In the genomic region with DNA sequence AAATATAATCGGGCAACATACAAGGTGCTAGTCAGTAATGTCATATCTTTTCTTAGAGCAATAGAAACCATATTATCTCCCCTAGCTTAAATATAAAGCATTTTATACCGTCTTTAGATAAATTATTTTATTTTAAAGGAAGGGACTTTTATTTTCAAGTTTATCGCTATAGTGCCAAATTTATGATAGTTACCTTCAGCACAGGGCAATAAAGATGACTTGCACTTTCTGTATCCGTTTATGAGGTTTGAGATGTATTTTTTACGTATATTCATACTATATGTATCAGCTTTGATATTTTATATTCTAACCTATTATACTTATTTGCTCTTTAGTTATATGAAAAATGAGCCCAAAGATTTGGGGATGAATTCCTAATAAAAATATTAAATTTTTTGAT, we compare ENCODE assay signal across 20 cellular contexts.
DNase-seq lines count a peak whose midpoint lies in the region; ATAC-seq, FAIRE-seq and TF ChIP-seq lines count a peak whose summit lies in the region.
"Had no signal": no experiment of that assay in that cellular context is flagged by ENCODE, and none has a peak within 500 bp of the region (broad histone marks: within the 10 kb centered on the region; RNA-seq: fewer than 3 reads in every experiment).

No MANE protein-coding gene starts in this region.

- H3K9me3 ChIP-seq in HepG2 (ENCODE audit: low read length) (no peaks in the 10 kb centered on the region), right lobe of liver (no peaks in the 10 kb centered on the region), hepatocyte (ENCODE audit: low read depth) (no peaks in the 10 kb centered on the region), mucosa of rectum (ENCODE audit: control insufficient read depth in 2 of 2, low read length in 2 of 2) (no peaks in the 10 kb centered on the region)
- H3K9me3 ChIP-seq: BLaER1 had no signal

- no peak overlapping the region for H3K4me3 Mint-ChIP-seq in WTC11
- H3K4me3 Mint-ChIP-seq: CD14-positive monocyte; CD4-positive, alpha-beta memory T cell had no signal

- H3K27ac ChIP-seq in HepG2 (ENCODE audit: extremely low read length, insufficient read depth, low read length) (no peak overlapping the region), right lobe of liver (no peak overlapping the region), hepatocyte (peak overlapping the region; percentile 38), mucosa of rectum (ENCODE audit: low read depth in 2 of 2, low read length in 2 of 2) (no peak overlapping the region)
- H3K27ac ChIP-seq: 22Rv1, BLaER1, GM23248 had no signal

- H3K9me3 Mint-ChIP-seq in WTC11: peaks cover 5% of the 10 kb centered on the region
- H3K9me3 Mint-ChIP-seq: CD4-positive, alpha-beta memory T cell had no signal

- no peak for FAIRE-seq in HepG2 (lab: Jason Lieb, UNC)
- FAIRE-seq: GM12892, GM18507, H54 had no signal

- no peak for ATAC-seq in HepG2
- ATAC-seq in right lobe of liver: no peak
- no peak for ATAC-seq in WTC11
- no peak for ATAC-seq in HG03354 (IDR thresholded peaks at IDR 0.05; ENCODE audit: poor library complexity, severe bottlenecking, unreplicated experiment)

- H3K4me2 ChIP-seq in HepG2 (ENCODE audit: low read depth, low read length) (no peak overlapping the region), hepatocyte (no peak overlapping the region)
- H3K4me2 ChIP-seq: BLaER1 had no signal

- TF ChIP-seq CTCF in HepG2 (CRISPR knock-in tag; IDR thresholded peaks at IDR 0.05) (no peak), right lobe of liver (IDR thresholded peaks at IDR 0.05) (no peak), hepatocyte (IDR thresholded peaks at IDR 0.05; ENCODE audit: poor library complexity) (no peak), WTC11 (IDR thresholded peaks at IDR 0.05) (no peak)

- intact Hi-C loops in HepG2 (cut with micrococcal nuclease; ENCODE audit: unreplicated experiment) (loop anchor here (5.0 kb wide), 1 partner anchor 116 kb away; no protein-coding TSS in a partner anchor), right lobe of liver (cut with DNase I) (no loop called here)

- H3K36me3 ChIP-seq in HepG2 (replicated peaks in 1 of 2; ENCODE audit: control insufficient read depth in 1 of 2, insufficient read depth in 2 of 2, low read length in 2 of 2): no peaks in the 10 kb centered on the region
- no peaks in the 10 kb centered on the region for H3K36me3 ChIP-seq in right lobe of liver
- H3K36me3 ChIP-seq in hepatocyte (replicated peaks; ENCODE audit: insufficient read depth, low read depth): no peaks in the 10 kb centered on the region
- H3K36me3 ChIP-seq in mucosa of rectum (ENCODE audit: control insufficient read depth in 2 of 2, insufficient read depth in 2 of 2, low read length in 2 of 2): no peaks in the 10 kb centered on the region
- H3K36me3 ChIP-seq: BLaER1 had no signal

- no peak overlapping the region for H3K27ac Mint-ChIP-seq in WTC11
- H3K27ac Mint-ChIP-seq: CD14-positive monocyte; CD4-positive, alpha-beta memory T cell had no signal

- H3K36me3 Mint-ChIP-seq in WTC11: no peaks in the 10 kb centered on the region
- H3K36me3 Mint-ChIP-seq: CD4-positive, alpha-beta memory T cell had no signal

- no peaks in the 10 kb centered on the region for H3K79me2 ChIP-seq in HepG2 (ENCODE audit: insufficient read depth, low read length)
- no peaks in the 10 kb centered on the region for H3K79me2 ChIP-seq in hepatocyte

- no peak overlapping the region for H3K4me3 ChIP-seq in HepG2 (replicated peaks in 1 of 3; ENCODE audit: insufficient read depth in 1 of 3, low read depth in 2 of 3, low read length in 3 of 3)
- H3K4me3 ChIP-seq in right lobe of liver: no peak overlapping the region
- H3K4me3 ChIP-seq in hepatocyte: no peak overlapping the region
- H3K4me3 ChIP-seq in mucosa of rectum (ENCODE audit: low read length in 2 of 2): peak overlapping the region; percentile 2 to 14
- H3K4me3 ChIP-seq: BLaER1, GM23248 had no signal

- TF ChIP-seq EP300 in HepG2 (IDR thresholded peaks at IDR 0.05; ENCODE audit: low read depth in 2 of 2, low read length in 2 of 2) (no peak), HepG2 (CRISPR knock-in tag; IDR thresholded peaks at IDR 0.05; ENCODE audit: borderline replicate concordance) (no peak)

- H3K9me2 ChIP-seq in hepatocyte (replicated peaks; ENCODE audit: insufficient read depth): no peaks in the 10 kb centered on the region

- CTCF ChIA-PET in HepG2 (lab: Yijun Ruan, JAX; ENCODE audit: low intra/inter-chr PET ratio, low total read pairs) (no interaction called here), WTC11 (lab: Charles Lee) (no interaction called here)

- WGBS in HepG2 (ENCODE audit: low lambda C conversion rate): 89% methylated on average over 5 of the region's 5 CpGs
- WGBS in right lobe of liver (ENCODE audit: insufficient coverage, low coverage, low lambda C conversion rate, missing lambda C conversion rate): 46% methylated on average over 5 of the region's 5 CpGs
- WGBS in hepatocyte (ENCODE audit: low lambda C conversion rate, missing lambda C conversion rate): 59% methylated on average over 5 of the region's 5 CpGs

- H4K20me1 ChIP-seq in HepG2 (ENCODE audit: insufficient read depth, low read length) (no peaks in the 10 kb centered on the region), hepatocyte (ENCODE audit: insufficient read depth, poor library complexity, severe bottlenecking) (no peaks in the 10 kb centered on the region)
- H4K20me1 ChIP-seq: BLaER1 had no signal

- in situ Hi-C loops in HepG2 (cut with HindIII; ENCODE audit: extremely low pct_ligation_motif_present, low pct_unique_long_range_greater_than_20kb): no loop called here

- H3K4me1 ChIP-seq in HepG2 (ENCODE audit: insufficient read depth, low read length): peaks cover 63% of the 10 kb centered on the region
- no peaks in the 10 kb centered on the region for H3K4me1 ChIP-seq in right lobe of liver
- peaks cover 20% of the 10 kb centered on the region for H3K4me1 ChIP-seq in hepatocyte (ENCODE audit: insufficient read depth)
- H3K4me1 ChIP-seq in mucosa of rectum (ENCODE audit: control insufficient read depth in 2 of 2, insufficient read depth in 2 of 2, low read length in 2 of 2): peaks cover 8 to 27% of the 10 kb centered on the region in 2 donors
- H3K4me1 ChIP-seq: BLaER1 had no signal

- TF ChIP-seq POLR2A in HepG2 (IDR thresholded peaks at IDR 0.05; ENCODE audit: insufficient read depth in 1 of 2, low read depth in 2 of 2, low read length in 2 of 2) (no peak), right lobe of liver (IDR thresholded peaks at IDR 0.05) (no peak)

- POLR2A ChIA-PET in HepG2 (lab: Yijun Ruan, JAX): interaction anchor here (2.6 kb wide), 1 partner anchor 232 kb away, joined by 7 read pairs; the partner anchor contains the start of gene CASP4
- POLR2A ChIA-PET in WTC11 (lab: Charles Lee): no interaction called here

- H2AFZ ChIP-seq in HepG2 (ENCODE audit: low read length) (no peak overlapping the region), hepatocyte (no peak overlapping the region)
- H2AFZ ChIP-seq: GM23248 had no signal

- H3K27me3 Mint-ChIP-seq in WTC11 (ENCODE audit: low read depth): no peaks in the 10 kb centered on the region
- H3K27me3 Mint-ChIP-seq: CD4-positive, alpha-beta memory T cell had no signal

- no TSS peak for BruUV-seq in HepG2 (replicated peaks; lab: Mats Ljungman, UMichigan)

- H3K27me3 ChIP-seq in HepG2 (ENCODE audit: control insufficient read depth in 1 of 2, insufficient read depth in 2 of 2, low read length in 2 of 2) (no peaks in the 10 kb centered on the region), right lobe of liver (no peaks in the 10 kb centered on the region), hepatocyte (no peaks in the 10 kb centered on the region), mucosa of rectum (ENCODE audit: control insufficient read depth in 2 of 2, insufficient read depth in 2 of 2, low read length in 2 of 2) (no peaks in the 10 kb centered on the region)
- H3K27me3 ChIP-seq: BLaER1 had no signal

- H3K4me1 Mint-ChIP-seq in WTC11: no peaks in the 10 kb centered on the region

- no peak overlapping the region for H3K9ac ChIP-seq in HepG2 (ENCODE audit: insufficient read depth, low read depth, low read length)
- no peak overlapping the region for H3K9ac ChIP-seq in mucosa of rectum (ENCODE audit: low read depth in 1 of 2, low read length in 2 of 2)
- H3K9ac ChIP-seq: BLaER1, GM23248 had no signal

- DNase-seq in HepG2 (ENCODE audit: low spot score) (no peak), right lobe of liver (no peak), hepatocyte (ENCODE audit: low spot score) (no peak), NCI-H2227 treated with DMSO at 0.1 percent for 48 hours (lab: John Stamatoyannopoulos, UW) (no peak), WTC11 (ENCODE audit: low spot score) (no peak), NCI-H774 (lab: John Stamatoyannopoulos, UW) (no peak)
- DNase-seq: CD4-positive, alpha-beta memory T cell; DMS153; DMS79; GDM1; GM23248; HCEC 1CT had no signal

- no peak for TF ChIP-seq RAD21 in HepG2 (CRISPR knock-in tag; IDR thresholded peaks at IDR 0.05)

TF ChIP-seq in HepG2, 621 proteins besides CTCF, POLR2A, EP300 and RAD21 (continues in another document):
- TF ChIP-seq WIZ (CRISPR knock-in tag; IDR thresholded peaks at IDR 0.05): no peak

TF ChIP-seq in WTC11, 78 proteins besides CTCF, POLR2A, EP300 and RAD21 (continues in another document):
- TF ChIP-seq ZNF219 (CRISPR knock-in tag; IDR thresholded peaks at IDR 0.05; ENCODE audit: borderline replicate concordance) (no peak), PRDM15 (CRISPR knock-in tag; IDR thresholded peaks at IDR 0.05) (no peak)

Comparison
In these comparisons a context has a peak if more than half of its experiments do, and no peak if none do; other contexts are left out.
1. H3K4me3 ChIP-seq: peak in mucosa of rectum (2 of 2); none in HepG2 (0 of 3), right lobe of liver (0 of 3) and hepatocyte (single experiment).